In the genomic region with DNA sequence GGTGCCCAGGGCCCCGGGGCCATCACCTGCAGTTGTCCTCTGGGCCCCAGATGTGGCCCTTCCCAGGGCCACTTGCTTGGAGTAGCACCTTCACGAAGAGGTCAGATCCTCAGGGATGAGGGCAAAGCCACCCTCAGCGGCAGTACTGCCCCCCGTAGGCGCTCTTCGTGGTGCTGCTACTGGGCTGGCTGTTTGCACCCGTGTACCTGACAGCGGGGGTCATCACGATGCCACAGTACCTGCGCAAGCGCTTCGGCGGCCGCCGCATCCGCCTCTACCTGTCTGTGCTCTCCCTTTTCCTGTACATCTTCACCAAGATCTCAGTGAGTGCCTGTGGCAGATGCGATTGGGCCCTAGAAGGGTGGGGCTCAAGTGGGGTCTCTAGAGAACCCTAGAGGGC, we compare ENCODE assay signal across 13 cellular contexts. TPM values are rescaled to one million over a fixed set of nuclear protein-coding genes. Genes with fewer than 3 reads are reported as not detected.
A peak's percentile ranks its signal among the peaks of the same experiment; 100 is the strongest.
DNase-seq lines count a peak whose midpoint lies in the region; ATAC-seq and TF ChIP-seq lines count a peak whose summit lies in the region.
"Had no signal": no experiment of that assay in that cellular context is flagged by ENCODE, and none has a peak within 500 bp of the region (broad histone marks: within the 10 kb centered on the region; RNA-seq: fewer than 3 reads in every experiment).

No MANE protein-coding gene starts in this region.

- WGBS in mesenchymal stem cell = 94% methylated on average over 16 of the region's 17 CpGs
- WGBS in body of pancreas, 2 donors = 89 to 94% methylated on average over 11 to 17 of the region's 17 CpGs

- H3K14ac ChIP-seq in mesenchymal stem cell (ENCODE audit: low read length in 2 of 2) = no peak overlapping the region

- no peaks in the 10 kb centered on the region for H3K36me3 Mint-ChIP-seq in natural killer cell
- H3K36me3 Mint-ChIP-seq in natural killer cell treated with Interleukin-12 subunit alpha and Interleukin-12 subunit beta and Interleukin-15 and Interleukin-18, amount 100 ng/mL, for 72 hours = no peaks in the 10 kb centered on the region

- peaks cover under 1 to 21% of the 10 kb centered on the region in 2 experiments for H3K36me3 ChIP-seq in mesenchymal stem cell (ENCODE audit: control insufficient read depth in 1 of 2, insufficient read depth in 2 of 2, low read depth in 1 of 2, low read length in 2 of 2)
- no peaks in the 10 kb centered on the region for H3K36me3 ChIP-seq in body of pancreas (replicated peaks in 1 of 2; ENCODE audit: insufficient read depth in 1 of 2, low read depth in 2 of 2)

- peaks cover 0 to 72% of the 10 kb centered on the region in 2 experiments for H3K27me3 ChIP-seq in mesenchymal stem cell (ENCODE audit: control insufficient read depth in 1 of 2, insufficient read depth in 1 of 2, low read length in 2 of 2)
- no peaks in the 10 kb centered on the region for H3K27me3 ChIP-seq in body of pancreas

- peak overlapping the region; percentile 59 for H2AK5ac ChIP-seq in mesenchymal stem cell (ENCODE audit: low read length, severe bottlenecking)

- TF ChIP-seq POLR2A in body of pancreas (IDR thresholded peaks at IDR 0.05) = no peak

- no peak overlapping the region for H3K23ac ChIP-seq in mesenchymal stem cell (ENCODE audit: low read length in 2 of 2)

- H3K4ac ChIP-seq in mesenchymal stem cell (ENCODE audit: low read depth in 1 of 2, low read length in 2 of 2) = no peak overlapping the region

- peak overlapping the region; percentile 50 for H3K4me3 Mint-ChIP-seq in natural killer cell
- no peak overlapping the region for H3K4me3 Mint-ChIP-seq in natural killer cell treated with Interleukin-12 subunit alpha and Interleukin-12 subunit beta and Interleukin-15 and Interleukin-18, amount 100 ng/mL, for 72 hours

- H3K9ac ChIP-seq in mesenchymal stem cell (ENCODE audit: low read length) = no peak overlapping the region
- H3K9ac ChIP-seq: BLaER1 treated with 17β-estradiol and CSF1 and Interleukin-3, amounts not matched to agents 10 nM and 100 nM had no signal

- no peak overlapping the region for H3K27ac Mint-ChIP-seq in natural killer cell
- no peak overlapping the region for H3K27ac Mint-ChIP-seq in natural killer cell treated with Interleukin-12 subunit alpha and Interleukin-12 subunit beta and Interleukin-15 and Interleukin-18, amount 100 ng/mL, for 72 hours

- TF ChIP-seq CTCF in natural killer cell (IDR thresholded peaks at IDR 0.05) (no peak), body of pancreas (IDR thresholded peaks at IDR 0.05) (no peak)

- intact Hi-C loops in natural killer cell (cut with micrococcal nuclease) (no loop called here), body of pancreas (cut with DNase I) (no loop called here)

- H2BK5ac ChIP-seq in mesenchymal stem cell (ENCODE audit: low read depth, low read length, poor library complexity, severe bottlenecking) = no peak overlapping the region

- ATAC-seq in natural killer cell (no peak), body of pancreas (no peak), HG02759 (IDR thresholded peaks at IDR 0.05; ENCODE audit: unreplicated experiment) (no peak)
- no peak for ATAC-seq in natural killer cell treated with Interleukin-12 subunit alpha and Interleukin-12 subunit beta and Interleukin-15 and Interleukin-18, amount 100 ng/mL, for 72 hours

- no peak overlapping the region for H4K8ac ChIP-seq in mesenchymal stem cell (ENCODE audit: low read length)

- H3K4me1 Mint-ChIP-seq in natural killer cell = peaks cover 7% of the 10 kb centered on the region in 2 donors
- peaks cover 0 to 7% of the 10 kb centered on the region in 2 donors for H3K4me1 Mint-ChIP-seq in natural killer cell treated with Interleukin-12 subunit alpha and Interleukin-12 subunit beta and Interleukin-15 and Interleukin-18, amount 100 ng/mL, for 72 hours (ENCODE audit: low read depth in 2 of 2)

- H3K79me1 ChIP-seq in mesenchymal stem cell (replicated peaks; ENCODE audit: low read length, poor library complexity, severe bottlenecking) = no peaks in the 10 kb centered on the region

- no peak overlapping the region for H2BK12ac ChIP-seq in mesenchymal stem cell (ENCODE audit: low read length in 2 of 2)

- H3K27ac ChIP-seq in mesenchymal stem cell (ENCODE audit: low read length, poor library complexity, severe bottlenecking) (no peak overlapping the region), body of pancreas (peak overlapping the region in 1 of 4 donors; percentile 60)
- H3K27ac ChIP-seq: BLaER1 treated with 17β-estradiol and CSF1 and Interleukin-3, amounts not matched to agents 10 nM and 100 nM had no signal

- H3K4me3 ChIP-seq in mesenchymal stem cell (ENCODE audit: insufficient read depth in 1 of 2, low read depth in 1 of 2, low read length in 2 of 2) = no peak overlapping the region
- H3K4me3 ChIP-seq in body of pancreas = no peak overlapping the region
- H3K4me3 ChIP-seq: BLaER1 treated with 17β-estradiol and CSF1 and Interleukin-3, amounts not matched to agents 10 nM and 100 nM had no signal

- peaks cover 10 to 15% of the 10 kb centered on the region in 2 donors for H3K27me3 Mint-ChIP-seq in natural killer cell (ENCODE audit: low read depth in 2 of 2)
- H3K27me3 Mint-ChIP-seq in natural killer cell treated with Interleukin-12 subunit alpha and Interleukin-12 subunit beta and Interleukin-15 and Interleukin-18, amount 100 ng/mL, for 72 hours = peaks cover 0 to 7% of the 10 kb centered on the region in 2 donors

- H2BK15ac ChIP-seq in mesenchymal stem cell (ENCODE audit: low read depth, poor library complexity, severe bottlenecking) = no peak overlapping the region

- H3K9me3 Mint-ChIP-seq in natural killer cell = no peaks in the 10 kb centered on the region
- H3K9me3 Mint-ChIP-seq in natural killer cell treated with Interleukin-12 subunit alpha and Interleukin-12 subunit beta and Interleukin-15 and Interleukin-18, amount 100 ng/mL, for 72 hours = no peaks in the 10 kb centered on the region

- no peak overlapping the region for H3K4me2 ChIP-seq in mesenchymal stem cell (ENCODE audit: low read length, poor library complexity, severe bottlenecking)

- H3K4me1 ChIP-seq in mesenchymal stem cell (ENCODE audit: control insufficient read depth, insufficient read depth, low read depth, low read length) = peaks cover 44% of the 10 kb centered on the region
- peaks cover 28% of the 10 kb centered on the region for H3K4me1 ChIP-seq in body of pancreas

- no peak for DNase-seq in natural killer cell
- no peak for DNase-seq in natural killer cell treated with Interleukin-12 subunit alpha and Interleukin-12 subunit beta and Interleukin-15 and Interleukin-18, amount 100 ng/mL, for 72 hours (ENCODE audit: low spot score)
- no peak for DNase-seq in mesenchymal stem cell
- DNase-seq in body of pancreas = no peak
- DNase-seq in T-helper 1 cell = no peak
- DNase-seq: 8988T, COR-L47, Karpas-422, NCI-H187 treated with DMSO at 0.1 percent for 48 hours, NCI-H446 had no signal

- H2AFZ ChIP-seq in mesenchymal stem cell (ENCODE audit: low read depth, low read length) = no peak overlapping the region

- no peak overlapping the region for H2BK120ac ChIP-seq in mesenchymal stem cell (ENCODE audit: low read depth, low read length)

- H4K91ac ChIP-seq in mesenchymal stem cell (ENCODE audit: low read length) = no peak overlapping the region

- no peak overlapping the region for H3K18ac ChIP-seq in mesenchymal stem cell (ENCODE audit: low read depth in 1 of 2, low read length in 2 of 2)

- H3K9me3 ChIP-seq in mesenchymal stem cell (ENCODE audit: control insufficient read depth, low read length) = no peaks in the 10 kb centered on the region
- no peaks in the 10 kb centered on the region for H3K9me3 ChIP-seq in body of pancreas
- H3K9me3 ChIP-seq: BLaER1 treated with 17β-estradiol and CSF1 and Interleukin-3, amounts not matched to agents 10 nM and 100 nM had no signal

RNA-seq across cellular contexts. Expression of gene SLC5A2, which starts 2.6 kb away (rescaled TPM):
- under 1 TPM in 2 of 3 donors, not detected in 1; 0.20 to 0.96 TPM for total RNA-seq in natural killer cell
- total RNA-seq in natural killer cell treated with Interleukin-12 subunit alpha and Interleukin-12 subunit beta and Interleukin-15 and Interleukin-18, amount 100 ng/mL, for 72 hours = not detected
- not detected for polyA plus RNA-seq in mesenchymal stem cell (2013, experiment 1 of 2)
- not detected for polyA plus RNA-seq in mesenchymal stem cell (2013, experiment 2 of 2)
- under 1 TPM in 1 of 2 donors, not detected in 1; 0.26 TPM for total RNA-seq in body of pancreas
- total RNA-seq: H4 had no signal

RNA-seq across cellular contexts. Expression of gene TGFB1I1, which starts 13.6 kb away (rescaled TPM):
- total RNA-seq in natural killer cell = 1 to 10 TPM in 1 of 3 donors, under 1 TPM in 2; 0.72 to 1.3 (median 0.78) TPM
- under 1 TPM; 0.55 to 0.75 TPM for total RNA-seq in natural killer cell treated with Interleukin-12 subunit alpha and Interleukin-12 subunit beta and Interleukin-15 and Interleukin-18, amount 100 ng/mL, for 72 hours
- 125 TPM for polyA plus RNA-seq in mesenchymal stem cell (2013, experiment 1 of 2)
- polyA plus RNA-seq in mesenchymal stem cell (2013, experiment 2 of 2) = 118 TPM
- 10 to 100 TPM in 1 of 2 donors, 1 to 10 TPM in 1; 8.6 to 16.6 TPM for total RNA-seq in body of pancreas

RNA-seq across cellular contexts. Expression of gene RUSF1, which starts 22.6 kb away (rescaled TPM):
- 10 to 100 TPM; 50.2 to 61.5 (median 51.9) TPM for total RNA-seq in natural killer cell
- total RNA-seq in natural killer cell treated with Interleukin-12 subunit alpha and Interleukin-12 subunit beta and Interleukin-15 and Interleukin-18, amount 100 ng/mL, for 72 hours = 10 to 100 TPM; 42.1 to 48.5 TPM
- 41.3 TPM for polyA plus RNA-seq in mesenchymal stem cell (2013, experiment 1 of 2)
- 40.4 TPM for polyA plus RNA-seq in mesenchymal stem cell (2013, experiment 2 of 2)
- 10 to 100 TPM; 72.9 to 77.5 TPM for total RNA-seq in body of pancreas

RNA-seq across cellular contexts. Expression of gene ARMC5, which starts 26.3 kb away (rescaled TPM):
- 10 to 100 TPM; 10.4 to 22.8 (median 16.6) TPM for total RNA-seq in natural killer cell
- 10 to 100 TPM; 31.6 to 36.0 TPM for total RNA-seq in natural killer cell treated with Interleukin-12 subunit alpha and Interleukin-12 subunit beta and Interleukin-15 and Interleukin-18, amount 100 ng/mL, for 72 hours
- polyA plus RNA-seq in mesenchymal stem cell (2013, experiment 1 of 2) = 5.3 TPM
- 5.0 TPM for polyA plus RNA-seq in mesenchymal stem cell (2013, experiment 2 of 2)
- 10 to 100 TPM in 1 of 2 donors, 1 to 10 TPM in 1; 4.2 to 13.2 TPM for total RNA-seq in body of pancreas

RNA-seq across cellular contexts. Expression of gene AHSP, which starts 42.1 kb away (rescaled TPM):
- total RNA-seq in natural killer cell (not detected), body of pancreas (not detected)
- not detected for total RNA-seq in natural killer cell treated with Interleukin-12 subunit alpha and Interleukin-12 subunit beta and Interleukin-15 and Interleukin-18, amount 100 ng/mL, for 72 hours
- polyA plus RNA-seq in mesenchymal stem cell (2013, experiment 1 of 2) = not detected
- not detected for polyA plus RNA-seq in mesenchymal stem cell (2013, experiment 2 of 2)
- total RNA-seq: H4 had no signal

Comparison
In these comparisons a context has a peak if more than half of its experiments do, and no peak if none do; other contexts are left out.
1. RNA of gene TGFB1I1, which starts 13.6 kb away (total RNA-seq): 8.6 to 16.6 TPM in body of pancreas; 0.72 to 1.3 TPM in natural killer cell and 0.55 to 0.75 TPM in natural killer cell treated with Interleukin-12 subunit alpha and Interleukin-12 subunit beta and Interleukin-15 and Interleukin-18, amount 100 ng/mL, for 72 hours; every median in the first group is over 4 times any median in the second.